In genomic region chr1:226940029-226940805, GRCh38 we compare ENCODE assay signal across 8 cellular contexts. TPM values are rescaled to one million over a fixed set of nuclear protein-coding genes. Genes with fewer than 3 reads are reported as not detected.
DNase-seq lines count a peak whose midpoint lies in the region; ATAC-seq and TF ChIP-seq lines count a peak whose summit lies in the region.

COQ8A (plus strand) TSS chr1:226940294; CDS start chr1:226961386, 21,092 bp downstream.

- WGBS in esophagus, 2 donors = 0 to 1% methylated on average over 73 of the region's 73 CpGs

- H3K27ac ChIP-seq in KOPT-K1 (ENCODE audit: low read depth, low read length, poor library complexity, severe bottlenecking) (peak within 1 kb of the TSS; percentile 92), Peyer's patch (peak within 1 kb of the TSS; percentile 85 to 99 (median 92)), esophagus (ENCODE audit: low read depth in 2 of 2, low read length in 1 of 2) (peak within 1 kb of the TSS; percentile 97 to 99), mucosa of rectum (ENCODE audit: low read depth in 2 of 2, low read length in 2 of 2) (peak within 1 kb of the TSS; percentile 97 to 99)

- H3K27me3 ChIP-seq in Peyer's patch (no peaks in the 10 kb centered on the region), esophagus (ENCODE audit: control insufficient read depth in 1 of 2, insufficient read depth in 2 of 2, low read length in 2 of 2) (no peaks in the 10 kb centered on the region), mucosa of rectum (ENCODE audit: control insufficient read depth in 2 of 2, insufficient read depth in 2 of 2, low read length in 2 of 2) (no peaks in the 10 kb centered on the region)

- peak within 1 kb of the TSS; percentile 74 to 92 (median 82) for H3K4me3 ChIP-seq in Peyer's patch
- peak within 1 kb of the TSS; percentile 83 to 88 for H3K4me3 ChIP-seq in esophagus (ENCODE audit: low read depth in 1 of 2, low read length in 2 of 2)
- peak within 1 kb of the TSS; percentile 89 to 97 for H3K4me3 ChIP-seq in mucosa of rectum (ENCODE audit: low read length in 2 of 2)

- peak within 1 kb of the TSS; percentile 85 to 95 for H3K9ac ChIP-seq in mucosa of rectum (ENCODE audit: low read depth in 1 of 2, low read length in 2 of 2)

- TF ChIP-seq POLR2A in Peyer's patch (IDR thresholded peaks at IDR 0.05) = peak in 1 of 2 donors; percentile 1

- H3K36me3 ChIP-seq in KOPT-K1 (ENCODE audit: insufficient read depth, low read length) (no peaks in the 10 kb centered on the region), Peyer's patch (no peaks in the 10 kb centered on the region), esophagus (ENCODE audit: control insufficient read depth in 2 of 2, insufficient read depth in 2 of 2, low read length in 1 of 2) (no peaks in the 10 kb centered on the region), mucosa of rectum (ENCODE audit: control insufficient read depth in 2 of 2, insufficient read depth in 2 of 2, low read length in 2 of 2) (no peaks in the 10 kb centered on the region)

- peak; percentile 100 for DNase-seq in DMS153 (lab: John Stamatoyannopoulos, UW)
- peak; percentile 98 to 100 (median 99) for DNase-seq in Peyer's patch
- peak; percentile 98 for DNase-seq in activated T-cell treated with anti-CD3 and anti-CD28 coated beads, Interleukin-2, amount 50 U/mL, for 48 hours
- peak; percentile 91 to 98 for DNase-seq in stimulated activated CD8-positive, alpha-beta memory T cell treated with anti-CD3 and anti-CD28 coated beads, Interleukin-4, amount 100 ng/mL, for 4 hours (ENCODE audit: low read depth in 2 of 2, low spot score in 1 of 2)

- TF ChIP-seq CTCF in Peyer's patch (IDR thresholded peaks at IDR 0.05) = no peak

- H3K4me1 ChIP-seq in Peyer's patch (peaks cover 3 to 56% (median 5%) of the 10 kb centered on the region in 4 donors), esophagus (ENCODE audit: control insufficient read depth in 2 of 2, insufficient read depth in 2 of 2, low read length in 1 of 2) (peaks cover 9 to 13% of the 10 kb centered on the region in 2 donors), mucosa of rectum (ENCODE audit: control insufficient read depth in 2 of 2, insufficient read depth in 2 of 2, low read length in 2 of 2) (peaks cover 43 to 47% of the 10 kb centered on the region in 2 donors)

- peak; percentile 95 for ATAC-seq in GM21825 (IDR thresholded peaks at IDR 0.05; ENCODE audit: unreplicated experiment)

- H3K9me3 ChIP-seq in KOPT-K1 (ENCODE audit: insufficient read depth, low read length, poor library complexity, severe bottlenecking) (peaks cover 7% of the 10 kb centered on the region), Peyer's patch (peaks cover 0 to 3% (median 0%) of the 10 kb centered on the region in 4 donors), esophagus (ENCODE audit: control insufficient read depth in 2 of 2, insufficient read depth in 1 of 2, low read depth in 1 of 2, low read length in 1 of 2) (no peaks in the 10 kb centered on the region), mucosa of rectum (ENCODE audit: control insufficient read depth in 2 of 2, low read length in 2 of 2) (no peaks in the 10 kb centered on the region)

RNA-seq across cellular contexts. Expression of gene COQ8A, which starts in this region (rescaled TPM):
- 100 to 1,000 TPM in 1 of 4 donors, 10 to 100 TPM in 3; 25.2 to 108 (median 48.3) TPM for total RNA-seq in Peyer's patch
- polyA plus RNA-seq in esophagus = 10 to 100 TPM; 15.9 to 19.9 TPM

Comparison
In these comparisons a context has a peak if more than half of its experiments do, and no peak if none do; other contexts are left out.
1. Peak in every context shown above with its lines: DNase-seq, ATAC-seq, H3K4me3 ChIP-seq and H3K27ac ChIP-seq.